Comparison of ENCODE assay signal across 11 cellular contexts in the genomic region with DNA sequence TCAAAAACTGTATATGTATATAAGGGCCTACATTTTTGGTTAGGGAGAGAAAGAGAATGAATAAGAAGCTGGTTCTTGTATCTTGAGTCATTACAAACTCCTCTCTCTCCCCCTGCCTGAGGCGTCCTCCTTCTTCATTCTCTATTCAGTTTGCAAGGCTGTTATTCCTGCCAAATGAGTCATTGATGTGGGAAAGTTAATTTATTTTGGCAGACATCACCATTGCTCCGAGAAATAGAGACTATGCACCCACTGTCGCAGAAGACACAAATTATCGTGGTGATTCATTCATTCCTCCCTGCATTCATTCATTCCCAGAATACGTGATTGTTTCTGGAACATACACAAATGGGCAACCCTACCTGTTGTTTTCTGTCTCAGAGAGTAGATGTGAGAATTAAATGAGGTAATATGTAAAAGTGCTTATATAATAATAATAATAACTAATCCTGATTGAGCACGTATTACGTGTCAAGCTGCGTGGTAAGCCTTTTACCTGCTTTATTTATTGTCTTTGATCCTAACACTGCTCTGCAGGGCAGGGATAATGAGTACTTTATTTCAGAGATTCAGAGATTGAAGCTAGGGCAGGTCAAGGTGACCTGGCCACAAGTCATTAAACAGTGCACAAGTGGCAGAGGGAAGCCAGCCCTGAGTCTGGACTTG.
DNase-seq lines count a peak whose midpoint lies in the region; ATAC-seq, FAIRE-seq and TF ChIP-seq lines count a peak whose summit lies in the region.
"Had no signal": no experiment of that assay in that cellular context is flagged by ENCODE, and none has a peak within 500 bp of the region (broad histone marks: within the 10 kb centered on the region; RNA-seq: fewer than 3 reads in every experiment).

No MANE protein-coding gene starts in this region.

- intact Hi-C loops in esophagus squamous epithelium (cut with DNase I), result no loop called here
- intact Hi-C loops in pancreas (cut with DNase I), result no loop called here

- H3K4me1 ChIP-seq in esophagus squamous epithelium (peaks cover 0 to 48% (median 27%) of the 10 kb centered on the region in 3 donors), pancreas (peaks cover 0 to 13% (median 4%) of the 10 kb centered on the region in 3 donors)
- H3K4me1 ChIP-seq: colonic mucosa had no signal

- H3K36me3 ChIP-seq in esophagus squamous epithelium, result no peaks in the 10 kb centered on the region
- H3K36me3 ChIP-seq in pancreas, result no peaks in the 10 kb centered on the region
- H3K36me3 ChIP-seq: colonic mucosa had no signal

- DNase-seq in COLO829 (ENCODE audit: low spot score) (peak; percentile 96), RWPE1 (ENCODE audit: low spot score) (peak; percentile 93), esophagus squamous epithelium (lab: John Stamatoyannopoulos, UW) (no peak), pancreas (no peak), NCI-H774 (lab: John Stamatoyannopoulos, UW) (no peak), DMS53 (lab: John Stamatoyannopoulos, UW) (no peak)
- DNase-seq in stimulated activated CD4-positive, alpha-beta T cell treated with anti-CD3 and anti-CD28 coated beads, Interleukin-2, amount 100 ng/mL, for 48 hours, result no peak
- DNase-seq: colonic mucosa, DMS 273 treated with DMSO at 0.1 percent for 48 hours, left colon had no signal

- POLR2A ChIA-PET in RWPE1 (lab: Yijun Ruan, JAX; ENCODE audit: low non-redundant PET), result no interaction called here

- CTCF ChIA-PET in RWPE1 (lab: Yijun Ruan, JAX), result interaction anchor here (0.6 kb wide), 1 partner anchor 9 kb away, joined by 3 read pairs; no protein-coding TSS in a partner anchor

- no peak for TF ChIP-seq CTCF in RWPE1 (conservative IDR thresholded peaks at IDR 0.05; ENCODE audit: low read depth)
- TF ChIP-seq CTCF in esophagus squamous epithelium (IDR thresholded peaks at IDR 0.05), result no peak
- TF ChIP-seq CTCF in pancreas (IDR thresholded peaks at IDR 0.05), result no peak

- H3K27ac ChIP-seq in RWPE1 (peak overlapping the region; percentile 83), esophagus squamous epithelium (peak overlapping the region; percentile 60 to 75 (median 71)), pancreas (peak overlapping the region in 3 of 4 donors; percentile 18 to 55 (median 20))
- H3K27ac ChIP-seq: colonic mucosa had no signal

- H3K9me3 ChIP-seq in esophagus squamous epithelium (peaks cover 0 to 5% (median 0%) of the 10 kb centered on the region in 3 donors), pancreas (no peaks in the 10 kb centered on the region)
- H3K9me3 ChIP-seq: colonic mucosa had no signal

- no peak for TF ChIP-seq POLR2A in esophagus squamous epithelium (IDR thresholded peaks at IDR 0.05)

- no peak for FAIRE-seq in pancreas (lab: Jason Lieb, UNC)

- H3K27me3 ChIP-seq in esophagus squamous epithelium, result peaks cover 0 to 6% (median 0%) of the 10 kb centered on the region in 4 donors
- H3K27me3 ChIP-seq in pancreas, result no peaks in the 10 kb centered on the region
- H3K27me3 ChIP-seq: colonic mucosa had no signal

- ATAC-seq in pancreas (peak; percentile 59 to 82 (median 68)), GM19463 (IDR thresholded peaks at IDR 0.05; ENCODE audit: unreplicated experiment) (no peak)
- ATAC-seq: left colon had no signal

- H3K4me3 ChIP-seq in esophagus squamous epithelium (no peak overlapping the region), pancreas (no peak overlapping the region)
- H3K4me3 ChIP-seq: colonic mucosa had no signal

- WGBS in esophagus squamous epithelium, 2 donors, result 29 to 31% methylated on average over 8 of the region's 8 CpGs
- WGBS in pancreas, 2 donors, result 31 to 54% methylated on average over 8 of the region's 8 CpGs

Comparison
In these comparisons a context has a peak if more than half of its experiments do, and no peak if none do; other contexts are left out.
1. DNase-seq: peak in COLO829 (single experiment) and RWPE1 (single experiment); none in esophagus squamous epithelium (single experiment), pancreas (0 of 6), NCI-H774 (single experiment), DMS53 (single experiment) and stimulated activated CD4-positive, alpha-beta T cell treated with anti-CD3 and anti-CD28 coated beads, Interleukin-2, amount 100 ng/mL, for 48 hours (0 of 2).
2. H3K27ac ChIP-seq: peak in every context shown above with its lines; median percentile 83 in RWPE1; 71 in esophagus squamous epithelium; 20 in pancreas.